Comparison of ENCODE assay signal across 18 cellular contexts in genomic region chr17:59487161-59487873, GRCh38.
A peak's percentile ranks its signal among the peaks of the same experiment; 100 is the strongest.
DNase-seq lines count a peak whose midpoint lies in the region; ATAC-seq and TF ChIP-seq lines count a peak whose summit lies in the region.
"Had no signal": no experiment of that assay in that cellular context is flagged by ENCODE, and none has a peak within 500 bp of the region (broad histone marks: within the 10 kb centered on the region; RNA-seq: fewer than 3 reads in every experiment).

No MANE protein-coding gene starts in this region.

- no peaks in the 10 kb centered on the region for H3K27me3 ChIP-seq in MG63

- H3K4me3 Mint-ChIP-seq in activated CD4-positive, alpha-beta T cell treated with anti-CD3 and anti-CD28 coated beads, Interleukin-2, amount 10 ng/mL, durations not matched to agents 7 days and 5 days = no peak overlapping the region
- no peak overlapping the region for H3K4me3 Mint-ChIP-seq in glutamatergic neuron (ENCODE audit: unreplicated experiment)
- H3K4me3 Mint-ChIP-seq: activated CD4-positive, alpha-beta T cell treated with anti-CD3 and anti-CD28 coated beads for 36 hours; activated naive CD8-positive, alpha-beta T cell; central memory CD8-positive, alpha-beta T cell; IgD-negative memory B cell; memory B cell had no signal

- no peaks in the 10 kb centered on the region for H3K36me3 ChIP-seq in MG63

- intact Hi-C loops in sciatic nerve (cut with DNase I) = no loop called here

- no peaks in the 10 kb centered on the region for H3K36me3 Mint-ChIP-seq in activated CD4-positive, alpha-beta T cell treated with anti-CD3 and anti-CD28 coated beads, Interleukin-2, amount 10 ng/mL, durations not matched to agents 7 days and 5 days (ENCODE audit: low read depth)
- H3K36me3 Mint-ChIP-seq in glutamatergic neuron (ENCODE audit: unreplicated experiment) = no peaks in the 10 kb centered on the region
- H3K36me3 Mint-ChIP-seq: IgD-negative memory B cell, memory B cell had no signal

- no peak overlapping the region for H3K27ac Mint-ChIP-seq in activated CD4-positive, alpha-beta T cell treated with anti-CD3 and anti-CD28 coated beads, Interleukin-2, amount 10 ng/mL, durations not matched to agents 7 days and 5 days
- no peak overlapping the region for H3K27ac Mint-ChIP-seq in glutamatergic neuron (ENCODE audit: unreplicated experiment)
- H3K27ac Mint-ChIP-seq: activated CD4-positive, alpha-beta T cell treated with anti-CD3 and anti-CD28 coated beads for 36 hours; activated naive CD8-positive, alpha-beta T cell; IgD-negative memory B cell; memory B cell had no signal

- H3K4me1 Mint-ChIP-seq in activated CD4-positive, alpha-beta T cell treated with anti-CD3 and anti-CD28 coated beads, Interleukin-2, amount 10 ng/mL, durations not matched to agents 7 days and 5 days = peaks cover 10% of the 10 kb centered on the region
- H3K4me1 Mint-ChIP-seq in glutamatergic neuron (ENCODE audit: low read depth, unreplicated experiment) = peaks cover 2% of the 10 kb centered on the region
- H3K4me1 Mint-ChIP-seq: central memory CD8-positive, alpha-beta T cell; memory B cell had no signal

- no peaks in the 10 kb centered on the region for H3K9me3 ChIP-seq in MG63

- H3K9me3 Mint-ChIP-seq in activated CD4-positive, alpha-beta T cell treated with anti-CD3 and anti-CD28 coated beads, Interleukin-2, amount 10 ng/mL, durations not matched to agents 7 days and 5 days = no peaks in the 10 kb centered on the region
- no peaks in the 10 kb centered on the region for H3K9me3 Mint-ChIP-seq in glutamatergic neuron (ENCODE audit: unreplicated experiment)
- H3K9me3 Mint-ChIP-seq: central memory CD8-positive, alpha-beta T cell; memory B cell had no signal

- CTCF ChIA-PET in activated CD4-positive, alpha-beta T cell treated with anti-CD3 and anti-CD28 coated beads, Interleukin-2, amount 10 ng/mL, durations not matched to agents 7 days and 5 days (lab: Charles Lee) = interaction anchor here (1.0 to 1.3 kb wide), 2 partner anchors 17 to 24 kb away, joined by 3 to 4 read pairs; no protein-coding TSS in a partner anchor

- ATAC-seq in sciatic nerve = no peak
- ATAC-seq: activated CD4-positive, alpha-beta T cell treated with anti-CD3 and anti-CD28 coated beads for 36 hours had no signal

- DNase-seq in AG10803 (ENCODE audit: low read depth) (peak; percentile 53), MG63 (peak; percentile 52), cerebellum (ENCODE audit: low spot score) (peak; percentile 39), putamen (ENCODE audit: low spot score) (peak; percentile 42), sciatic nerve (ENCODE audit: low spot score) (no peak), NAMALWA (ENCODE audit: low spot score) (no peak), glutamatergic neuron (no peak)
- DNase-seq in activated CD4-positive, alpha-beta T cell treated with anti-CD3 and anti-CD28 coated beads, Interleukin-2, amount 10 ng/mL, durations not matched to agents 7 days and 5 days = no peak
- DNase-seq: activated CD4-positive, alpha-beta T cell treated with anti-CD3 and anti-CD28 coated beads for 36 hours; Calu3; NCI-H1105 treated with DMSO at 0.1 percent for 48 hours; retina; SIG-M5; trophoblast cell had no signal

- H3K27me3 Mint-ChIP-seq in activated CD4-positive, alpha-beta T cell treated with anti-CD3 and anti-CD28 coated beads, Interleukin-2, amount 10 ng/mL, durations not matched to agents 7 days and 5 days = peaks cover 26% of the 10 kb centered on the region
- H3K27me3 Mint-ChIP-seq in glutamatergic neuron (ENCODE audit: unreplicated experiment) = peaks cover 5% of the 10 kb centered on the region

- peak overlapping the region; percentile 42 for H3K4me3 ChIP-seq in AG10803 (ENCODE audit: low read length)
- H3K4me3 ChIP-seq in MG63 = peak overlapping the region; percentile 17

- POLR2A ChIA-PET in activated CD4-positive, alpha-beta T cell treated with anti-CD3 and anti-CD28 coated beads, Interleukin-2, amount 10 ng/mL, durations not matched to agents 7 days and 5 days (lab: Charles Lee) = no interaction called here

- TF ChIP-seq CTCF in AG10803 (conservative IDR thresholded peaks at IDR 0.05; ENCODE audit: low read length) = no peak
- no peak for TF ChIP-seq CTCF in glutamatergic neuron (IDR thresholded peaks at IDR 0.05; ENCODE audit: partially characterized antibody, unreplicated experiment)

Comparison
In these comparisons a context has a peak if more than half of its experiments do, and no peak if none do; other contexts are left out.
1. DNase-seq: peak in AG10803 (single experiment), MG63 (single experiment), cerebellum (single experiment) and putamen (single experiment); none in activated CD4-positive, alpha-beta T cell treated with anti-CD3 and anti-CD28 coated beads, Interleukin-2, amount 10 ng/mL, durations not matched to agents 7 days and 5 days (single experiment), sciatic nerve (single experiment), NAMALWA (single experiment) and glutamatergic neuron (single experiment).